ENCODE assay signal across 9 cellular contexts in genomic region chr7:17946591-17946990, GRCh38. TPM values are rescaled to one million over a fixed set of nuclear protein-coding genes. Genes with fewer than 3 reads are reported as not detected.
DNase-seq lines count a peak whose midpoint lies in the region; ATAC-seq lines count a peak whose summit lies in the region.
"Had no signal": no experiment of that assay in that cellular context is flagged by ENCODE, and none has a peak within 500 bp of the region (broad histone marks: within the 10 kb centered on the region; RNA-seq: fewer than 3 reads in every experiment).

No MANE protein-coding gene starts in this region.

- peak overlapping the region in 2 of 3 donors; percentile 3 to 74 for H3K27ac Mint-ChIP-seq in CD4-positive, CD25-positive, alpha-beta regulatory T cell
- H3K27ac Mint-ChIP-seq in T-helper 2 cell treated with Interferon-gamma antibody and Interleukin-4, amounts not matched to agents 5 μg/mL and 100 μg/mL, for 36 hours, result no peak overlapping the region

- no peak overlapping the region for H2BK12ac ChIP-seq in trophoblast cell (ENCODE audit: low read length)

- H3K79me2 ChIP-seq in trophoblast cell (ENCODE audit: control insufficient read depth, insufficient read depth, low read length, poor library complexity), result no peaks in the 10 kb centered on the region

- no peaks in the 10 kb centered on the region for H3K27me3 ChIP-seq in CD4-positive, CD25-positive, alpha-beta regulatory T cell (ENCODE audit: control insufficient read depth, insufficient read depth, low read length)
- no peaks in the 10 kb centered on the region for H3K27me3 ChIP-seq in trophoblast cell (ENCODE audit: insufficient read depth, low read length)
- H3K27me3 ChIP-seq: tibial artery had no signal

- no peak overlapping the region for H2AK5ac ChIP-seq in trophoblast cell (ENCODE audit: low read length)

- ATAC-seq in CD4-positive, CD25-positive, alpha-beta regulatory T cell (ENCODE audit: low read depth in 2 of 2), result peak; percentile 46 to 52
- ATAC-seq in GM19328 (IDR thresholded peaks at IDR 0.05; ENCODE audit: unreplicated experiment) (peak; percentile 79), HG03095 (IDR thresholded peaks at IDR 0.05; ENCODE audit: unreplicated experiment) (peak; percentile 73)

- no peak overlapping the region for H3K4ac ChIP-seq in trophoblast cell (ENCODE audit: low read depth, low read length)

- peaks cover 0 to 2% (median 0%) of the 10 kb centered on the region in 7 donors for H3K9me3 Mint-ChIP-seq in CD4-positive, CD25-positive, alpha-beta regulatory T cell
- no peaks in the 10 kb centered on the region for H3K9me3 Mint-ChIP-seq in T-helper 2 cell treated with Interferon-gamma antibody and Interleukin-4, amounts not matched to agents 5 μg/mL and 100 μg/mL, for 36 hours

- H3K27me3 Mint-ChIP-seq in CD4-positive, CD25-positive, alpha-beta regulatory T cell, result peaks cover 15% of the 10 kb centered on the region
- H3K27me3 Mint-ChIP-seq in T-helper 2 cell treated with Interferon-gamma antibody and Interleukin-4, amounts not matched to agents 5 μg/mL and 100 μg/mL, for 36 hours (ENCODE audit: low read depth), result peaks cover 28% of the 10 kb centered on the region

- peak overlapping the region in 3 of 4 donors; percentile 44 to 76 (median 62) for H3K4me3 Mint-ChIP-seq in CD4-positive, CD25-positive, alpha-beta regulatory T cell
- peak overlapping the region; percentile 36 for H3K4me3 Mint-ChIP-seq in T-helper 2 cell treated with Interferon-gamma antibody and Interleukin-4, amounts not matched to agents 5 μg/mL and 100 μg/mL, for 36 hours

- peak overlapping the region; percentile 81 for H3K4me3 ChIP-seq in CD4-positive, CD25-positive, alpha-beta regulatory T cell (ENCODE audit: low read depth, low read length)
- no peak overlapping the region for H3K4me3 ChIP-seq in trophoblast cell (ENCODE audit: low read depth, low read length)
- H3K4me3 ChIP-seq: tibial artery had no signal

- no peak overlapping the region for H3K4me2 ChIP-seq in trophoblast cell (ENCODE audit: low read length)

- H2AFZ ChIP-seq in trophoblast cell (ENCODE audit: insufficient read depth, low read length, poor library complexity), result no peak overlapping the region

- DNase-seq in CD4-positive, CD25-positive, alpha-beta regulatory T cell, result peak in 2 of 3 donors; percentile 25 to 64
- DNase-seq in T-helper 2 cell treated with Interferon-gamma antibody and Interleukin-4, amounts not matched to agents 5 μg/mL and 100 μg/mL, for 36 hours (ENCODE audit: low spot score), result no peak
- no peak for DNase-seq in NCI-H226
- no peak for DNase-seq in SW 1271 (lab: John Stamatoyannopoulos, UW)
- DNase-seq in activated gamma-delta T cell (lab: John Stamatoyannopoulos, UW), result no peak
- no peak for DNase-seq in trophoblast cell
- DNase-seq: tibial artery had no signal

- no peak overlapping the region for H3K23ac ChIP-seq in trophoblast cell (ENCODE audit: low read length)

- peak overlapping the region; percentile 17 for H3K27ac ChIP-seq in CD4-positive, CD25-positive, alpha-beta regulatory T cell (ENCODE audit: insufficient read depth, low read length, poor library complexity, severe bottlenecking)
- no peak overlapping the region for H3K27ac ChIP-seq in trophoblast cell (ENCODE audit: low read depth, low read length)
- H3K27ac ChIP-seq: tibial artery had no signal

- no peaks in the 10 kb centered on the region for H3K36me3 Mint-ChIP-seq in CD4-positive, CD25-positive, alpha-beta regulatory T cell
- H3K36me3 Mint-ChIP-seq in T-helper 2 cell treated with Interferon-gamma antibody and Interleukin-4, amounts not matched to agents 5 μg/mL and 100 μg/mL, for 36 hours (ENCODE audit: low read depth), result no peaks in the 10 kb centered on the region

- no peak overlapping the region for H4K12ac ChIP-seq in trophoblast cell (ENCODE audit: low read depth, low read length)

- H2BK5ac ChIP-seq in trophoblast cell (ENCODE audit: low read depth, low read length, poor library complexity), result no peak overlapping the region

- H4K8ac ChIP-seq in trophoblast cell (ENCODE audit: low read depth, low read length), result no peak overlapping the region

- H3K9ac ChIP-seq in trophoblast cell (ENCODE audit: low read length), result no peak overlapping the region

- no peaks in the 10 kb centered on the region for H3K9me3 ChIP-seq in CD4-positive, CD25-positive, alpha-beta regulatory T cell (ENCODE audit: control insufficient read depth in 2 of 2, low read length in 2 of 2)
- no peaks in the 10 kb centered on the region for H3K9me3 ChIP-seq in trophoblast cell (ENCODE audit: insufficient read depth, low read depth, low read length)
- H3K9me3 ChIP-seq: tibial artery had no signal

- H3K4me1 ChIP-seq in CD4-positive, CD25-positive, alpha-beta regulatory T cell (ENCODE audit: control insufficient read depth, insufficient read depth, low read length, poor library complexity, severe bottlenecking), result peaks cover 15% of the 10 kb centered on the region
- H3K4me1 ChIP-seq in trophoblast cell (ENCODE audit: control insufficient read depth in 1 of 2, insufficient read depth in 2 of 2, low read length in 2 of 2), result peaks cover 0 to 2% of the 10 kb centered on the region in 2 experiments

- no peaks in the 10 kb centered on the region for H3K79me1 ChIP-seq in trophoblast cell (ENCODE audit: low read length)

- no peak overlapping the region for H3K14ac ChIP-seq in trophoblast cell (ENCODE audit: low read length)

- no peak overlapping the region for H2BK120ac ChIP-seq in trophoblast cell (ENCODE audit: insufficient read depth, low read length, poor library complexity)

- peaks cover 6 to 29% (median 18%) of the 10 kb centered on the region in 4 donors for H3K4me1 Mint-ChIP-seq in CD4-positive, CD25-positive, alpha-beta regulatory T cell
- peaks cover 12% of the 10 kb centered on the region for H3K4me1 Mint-ChIP-seq in T-helper 2 cell treated with Interferon-gamma antibody and Interleukin-4, amounts not matched to agents 5 μg/mL and 100 μg/mL, for 36 hours (ENCODE audit: low read depth)

- WGBS in trophoblast cell (ENCODE audit: extremely low coverage, insufficient coverage, insufficient read length), result no CpG with 5 or more reads among the region's 1 CpG

- H3K36me3 ChIP-seq in CD4-positive, CD25-positive, alpha-beta regulatory T cell (ENCODE audit: control insufficient read depth, insufficient read depth, low read length), result no peaks in the 10 kb centered on the region
- H3K36me3 ChIP-seq in trophoblast cell (ENCODE audit: control insufficient read depth in 1 of 2, insufficient read depth in 2 of 2, low read length in 2 of 2), result no peaks in the 10 kb centered on the region
- H3K36me3 ChIP-seq: tibial artery had no signal

- H4K91ac ChIP-seq in trophoblast cell (ENCODE audit: low read depth, low read length), result no peak overlapping the region

- H3K18ac ChIP-seq in trophoblast cell (ENCODE audit: low read length), result no peak overlapping the region

RNA-seq across cellular contexts. Expression of gene SNX13, which starts 6.3 kb away (rescaled TPM):
- total RNA-seq in CD4-positive, CD25-positive, alpha-beta regulatory T cell, result 32.5 TPM
- 10 to 100 TPM; 11.9 to 13.1 (median 12.8) TPM for polyA plus RNA-seq in CD4-positive, CD25-positive, alpha-beta regulatory T cell
- 29.8 and 31.6 TPM in 2 replicates for polyA plus RNA-seq in trophoblast cell (2013)

Comparison
In these comparisons a context has a peak if more than half of its experiments do, and no peak if none do; other contexts are left out.
1. DNase-seq: peak in CD4-positive, CD25-positive, alpha-beta regulatory T cell (2 of 3); none in T-helper 2 cell treated with Interferon-gamma antibody and Interleukin-4, amounts not matched to agents 5 μg/mL and 100 μg/mL, for 36 hours (single experiment), NCI-H226 (single experiment), SW 1271 (0 of 2), activated gamma-delta T cell (single experiment) and trophoblast cell (0 of 2).
2. Peak in every context shown above with its lines, with median percentiles within 50 percentile points of each other: ATAC-seq.